ENCODE assay signal across 7 cellular contexts in genomic region chr13:93368296-93368695, GRCh38.
"Had no signal": no experiment of that assay in that cellular context is flagged by ENCODE, and none has a peak within 500 bp of the region (broad histone marks: within the 10 kb centered on the region; RNA-seq: fewer than 3 reads in every experiment).

No MANE protein-coding gene starts in this region.

- ATAC-seq: HepG2 had no signal

- DNase-seq: IMR-90, KBM-7, KG1 had no signal

- H3K4me1 Mint-ChIP-seq: IgD-negative memory B cell had no signal

- H3K27me3 Mint-ChIP-seq: IgD-negative memory B cell had no signal

- H3K36me3 Mint-ChIP-seq: IgD-negative memory B cell had no signal

- FAIRE-seq: HepG2, HTR-8/SVneo had no signal

- H3K27ac Mint-ChIP-seq: IgD-negative memory B cell had no signal

- H3K27ac ChIP-seq: HL-60 had no signal
